ENCODE assay signal across 12 cellular contexts in the genomic region with DNA sequence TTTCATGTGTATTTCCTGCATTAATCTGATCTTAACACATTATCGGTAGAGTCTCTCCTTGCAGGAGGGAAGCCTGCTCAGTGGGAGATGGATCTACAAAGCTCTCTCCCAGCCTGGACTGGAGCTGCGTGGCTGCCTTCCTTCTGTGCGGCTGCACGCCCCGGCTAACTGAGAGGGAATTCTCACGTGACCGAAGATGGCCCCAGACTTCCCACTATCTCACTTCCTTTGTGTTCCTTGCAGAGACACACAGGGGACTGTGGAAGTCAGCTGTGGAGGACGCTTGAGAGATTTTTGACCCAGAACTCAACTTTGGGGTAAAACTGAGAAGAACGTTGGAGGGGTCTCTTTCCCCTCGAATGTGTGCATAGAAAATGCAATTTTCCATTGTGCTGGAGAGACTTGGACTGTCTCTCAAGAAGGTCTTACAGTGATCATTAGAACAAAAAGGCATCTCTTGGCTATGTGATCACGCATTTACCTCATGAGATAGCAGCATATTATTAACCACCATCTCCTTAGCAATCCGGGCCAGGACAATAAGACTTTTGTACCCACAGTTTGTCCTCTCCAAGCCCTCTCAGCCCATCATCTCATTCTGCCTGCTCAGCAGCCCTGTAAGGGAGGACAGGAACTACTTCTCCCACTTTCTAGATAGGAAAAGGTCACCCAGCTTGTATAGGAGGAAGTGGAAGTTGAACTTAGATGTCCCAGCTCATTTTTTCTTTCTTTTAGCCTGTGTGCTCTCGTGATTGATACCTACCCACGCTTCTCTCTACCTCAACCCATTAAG. TPM values are rescaled to one million over a fixed set of nuclear protein-coding genes. Genes with fewer than 3 reads are reported as not detected.
DNase-seq lines count a peak whose midpoint lies in the region; ATAC-seq and TF ChIP-seq lines count a peak whose summit lies in the region.
"Had no signal": no experiment of that assay in that cellular context is flagged by ENCODE, and none has a peak within 500 bp of the region (broad histone marks: within the 10 kb centered on the region; RNA-seq: fewer than 3 reads in every experiment).

No MANE protein-coding gene starts in this region.

- DNase-seq in A673 (ENCODE audit: low spot score) (no peak), MV-4-11 (lab: John Stamatoyannopoulos, UW) (peak; percentile 80), coronary artery (ENCODE audit: low spot score) (no peak), RWPE1 (ENCODE audit: low spot score) (no peak)
- DNase-seq in CD4-positive, alpha-beta T cell: no peak
- DNase-seq in activated effector memory CD4-positive, alpha-beta T cell treated with anti-CD3 and anti-CD28 coated beads, Interleukin-2, amount 50 U/mL, for 16 hours: no peak
- DNase-seq: activated naive CD8-positive, alpha-beta T cell treated with anti-CD3 and anti-CD28 coated beads, Interleukin-2, amount 10 ng/mL, durations not matched to agents 7 days and 5 days; NCI-H69; T-helper 2 cell had no signal

- no peaks in the 10 kb centered on the region for H3K9me3 Mint-ChIP-seq in CD4-positive, alpha-beta T cell

- peaks cover 4% of the 10 kb centered on the region for H3K27me3 Mint-ChIP-seq in CD4-positive, alpha-beta T cell
- H3K27me3 Mint-ChIP-seq: activated naive CD8-positive, alpha-beta T cell treated with anti-CD3 and anti-CD28 coated beads, Interleukin-2, amount 10 ng/mL, durations not matched to agents 7 days and 5 days had no signal

- BruUV-seq in A673 (replicated peaks; lab: Mats Ljungman, UMichigan): no TSS peak

- H3K4me3 ChIP-seq in A673 (ENCODE audit: low read depth, low read length, poor library complexity, severe bottlenecking) (no peak overlapping the region), coronary artery (peak overlapping the region; percentile 19), muscle layer of duodenum (ENCODE audit: low read depth in 1 of 2, low read length in 2 of 2) (no peak overlapping the region)
- H3K4me3 ChIP-seq: smooth muscle cell had no signal

- POLR2A ChIA-PET in A673 (lab: Charles Lee; ENCODE audit: low non-redundant PET): no interaction called here
- POLR2A ChIA-PET in RWPE1 (lab: Yijun Ruan, JAX; ENCODE audit: low non-redundant PET): no interaction called here
- POLR2A ChIA-PET in CD4-positive, alpha-beta T cell (lab: Charles Lee): no interaction called here

- peaks cover 6% of the 10 kb centered on the region for H3K4me1 Mint-ChIP-seq in CD4-positive, alpha-beta T cell (ENCODE audit: low read depth)

- H3K27ac Mint-ChIP-seq in CD4-positive, alpha-beta T cell: no peak overlapping the region
- H3K27ac Mint-ChIP-seq: activated naive CD8-positive, alpha-beta T cell treated with anti-CD3 and anti-CD28 coated beads, Interleukin-2, amount 10 ng/mL, durations not matched to agents 7 days and 5 days had no signal

- no peaks in the 10 kb centered on the region for H3K36me3 Mint-ChIP-seq in CD4-positive, alpha-beta T cell (ENCODE audit: low read depth)
- H3K36me3 Mint-ChIP-seq: activated naive CD8-positive, alpha-beta T cell treated with anti-CD3 and anti-CD28 coated beads, Interleukin-2, amount 10 ng/mL, durations not matched to agents 7 days and 5 days had no signal

- H3K4me3 Mint-ChIP-seq in CD4-positive, alpha-beta T cell: no peak overlapping the region
- H3K4me3 Mint-ChIP-seq: activated naive CD8-positive, alpha-beta T cell treated with anti-CD3 and anti-CD28 coated beads, Interleukin-2, amount 10 ng/mL, durations not matched to agents 7 days and 5 days had no signal

- intact Hi-C loops in A673 (cut with micrococcal nuclease; ENCODE audit: unreplicated experiment): no loop called here
- intact Hi-C loops in CD4-positive, alpha-beta T cell (cut with DNase I, micrococcal nuclease): no loop called here

- H3K4me1 ChIP-seq in A673 (ENCODE audit: insufficient read depth, low read length, poor library complexity, severe bottlenecking): peaks cover 37% of the 10 kb centered on the region
- peaks cover 25 to 44% of the 10 kb centered on the region in 2 donors for H3K4me1 ChIP-seq in muscle layer of duodenum (ENCODE audit: control insufficient read depth in 1 of 2, insufficient read depth in 2 of 2, low read length in 2 of 2)

- TF ChIP-seq CTCF in A673 (conservative IDR thresholded peaks at IDR 0.05; ENCODE audit: low read depth, low read length): no peak
- no peak for TF ChIP-seq CTCF in coronary artery (IDR thresholded peaks at IDR 0.05)
- no peak for TF ChIP-seq CTCF in RWPE1 (conservative IDR thresholded peaks at IDR 0.05; ENCODE audit: low read depth)
- TF ChIP-seq CTCF in CD4-positive, alpha-beta T cell (IDR thresholded peaks at IDR 0.05): no peak

- H3K27me3 ChIP-seq in A673 (replicated peaks; ENCODE audit: insufficient read depth, low read depth, low read length, poor library complexity): no peaks in the 10 kb centered on the region
- no peaks in the 10 kb centered on the region for H3K27me3 ChIP-seq in muscle layer of duodenum (ENCODE audit: low read depth, low read length)
- H3K27me3 ChIP-seq in CD4-positive, alpha-beta T cell (ENCODE audit: control insufficient read depth, insufficient read depth, low read length): no peaks in the 10 kb centered on the region

- no peaks in the 10 kb centered on the region for H3K36me3 ChIP-seq in A673 (ENCODE audit: insufficient read depth, low read length, poor library complexity, severe bottlenecking)
- no peaks in the 10 kb centered on the region for H3K36me3 ChIP-seq in muscle layer of duodenum (ENCODE audit: control insufficient read depth in 1 of 2, insufficient read depth in 2 of 2, low read length in 2 of 2)

- ATAC-seq in HG03139 (IDR thresholded peaks at IDR 0.05; ENCODE audit: unreplicated experiment): no peak
- no peak for ATAC-seq in CD4-positive, alpha-beta T cell (ENCODE audit: poor library complexity)

- H3K27ac ChIP-seq in A673 (ENCODE audit: low read depth, low read length, poor library complexity, severe bottlenecking) (peak overlapping the region; percentile 39), coronary artery (peak overlapping the region; percentile 83 to 99), muscle layer of duodenum (ENCODE audit: low read length) (peak overlapping the region; percentile 37), RWPE1 (no peak overlapping the region)
- no peak overlapping the region for H3K27ac ChIP-seq in CD4-positive, alpha-beta T cell (ENCODE audit: low read depth, low read length)

- no peaks in the 10 kb centered on the region for H3K9me3 ChIP-seq in A673 (ENCODE audit: low read depth, low read length, poor library complexity, severe bottlenecking)
- H3K9me3 ChIP-seq in muscle layer of duodenum (ENCODE audit: control insufficient read depth in 1 of 2, low read length in 2 of 2): no peaks in the 10 kb centered on the region
- H3K9me3 ChIP-seq in CD4-positive, alpha-beta T cell (ENCODE audit: control insufficient read depth, low read length): no peaks in the 10 kb centered on the region

- CTCF ChIA-PET in A673 (lab: Charles Lee) (no interaction called here), RWPE1 (lab: Yijun Ruan, JAX) (no interaction called here)
- CTCF ChIA-PET in CD4-positive, alpha-beta T cell (lab: Charles Lee): no interaction called here

RNA-seq across cellular contexts. Expression of a gene that starts 49.3 kb away (rescaled TPM):
- total RNA-seq in A673 (2021): 28.0 and 31.9 TPM in 2 replicates
- total RNA-seq in CD4-positive, alpha-beta T cell: 10 to 100 TPM; 38.4 to 40.9 TPM

Comparison
In these comparisons a context has a peak if more than half of its experiments do, and no peak if none do; other contexts are left out.
1. H3K27ac ChIP-seq: peak in A673 (single experiment), coronary artery (2 of 2) and muscle layer of duodenum (single experiment); none in RWPE1 (single experiment) and CD4-positive, alpha-beta T cell (single experiment).